24 cellular contexts compared by ENCODE assay signal in genomic region chrX:121569609-121570008, GRCh38.
DNase-seq lines count a peak whose midpoint lies in the region; ATAC-seq, FAIRE-seq and TF ChIP-seq lines count a peak whose summit lies in the region.
"Had no signal": no experiment of that assay in that cellular context is flagged by ENCODE, and none has a peak within 500 bp of the region (broad histone marks: within the 10 kb centered on the region; RNA-seq: fewer than 3 reads in every experiment).

No MANE protein-coding gene starts in this region.

- no peak overlapping the region for H3K4me3 ChIP-seq in astrocyte (ENCODE audit: insufficient read depth, low read depth, low read length)
- H3K4me3 ChIP-seq: GM23248, hepatocyte had no signal

- no peaks in the 10 kb centered on the region for H3K36me3 ChIP-seq in astrocyte (ENCODE audit: insufficient read depth, low read length)

- ATAC-seq in GM18861 (IDR thresholded peaks at IDR 0.05; ENCODE audit: unreplicated experiment), result peak; percentile 72
- peak; percentile 79 for ATAC-seq in GM21619 (IDR thresholded peaks at IDR 0.05; ENCODE audit: unreplicated experiment)
- peak; percentile 74 for ATAC-seq in HG03095 (IDR thresholded peaks at IDR 0.05; ENCODE audit: unreplicated experiment)
- ATAC-seq: naive thymus-derived CD4-positive, alpha-beta T cell; stimulated activated effector memory CD8-positive, alpha-beta T cell treated with anti-CD3 and anti-CD28 coated beads, Interleukin-12 subunit alpha, Interleukin-12 subunit beta, amount 100 ng/mL, for 72 hours had no signal

- no peaks in the 10 kb centered on the region for H3K27me3 ChIP-seq in astrocyte (ENCODE audit: insufficient read depth, low read length)
- H3K27me3 ChIP-seq: hepatocyte had no signal

- no peaks in the 10 kb centered on the region for H3K4me1 ChIP-seq in astrocyte (ENCODE audit: insufficient read depth, low read length)

- H3K36me3 Mint-ChIP-seq in astrocyte (ENCODE audit: low read depth, unreplicated experiment), result no peaks in the 10 kb centered on the region
- H3K36me3 Mint-ChIP-seq: naive thymus-derived CD4-positive, alpha-beta T cell; stimulated activated effector memory CD8-positive, alpha-beta T cell treated with anti-CD3 and anti-CD28 coated beads, Interleukin-12 subunit alpha, Interleukin-12 subunit beta, amount 100 ng/mL, for 72 hours had no signal

- H3K9me3 ChIP-seq in astrocyte (ENCODE audit: insufficient read depth, low read depth, low read length), result no peaks in the 10 kb centered on the region

- H3K4me3 Mint-ChIP-seq in astrocyte (ENCODE audit: unreplicated experiment), result no peak overlapping the region
- H3K4me3 Mint-ChIP-seq: B cell; naive thymus-derived CD4-positive, alpha-beta T cell; stimulated activated effector memory CD8-positive, alpha-beta T cell treated with anti-CD3 and anti-CD28 coated beads, Interleukin-12 subunit alpha, Interleukin-12 subunit beta, amount 100 ng/mL, for 72 hours had no signal

- H3K27ac ChIP-seq in astrocyte (ENCODE audit: low read depth, low read length) (no peak overlapping the region), caudate nucleus (ENCODE audit: low read depth, low read length) (no peak overlapping the region)
- H3K27ac ChIP-seq: GM23248, hepatocyte, HL-60 had no signal

- peak; percentile 73 for FAIRE-seq in astrocyte (lab: Jason Lieb, UNC)
- FAIRE-seq: urothelium cell line had no signal

- H3K27me3 Mint-ChIP-seq in astrocyte (ENCODE audit: low read depth, unreplicated experiment), result no peaks in the 10 kb centered on the region
- H3K27me3 Mint-ChIP-seq: B cell had no signal

- H3K9me3 Mint-ChIP-seq in astrocyte (ENCODE audit: unreplicated experiment), result peaks cover 1% of the 10 kb centered on the region

- H3K79me2 ChIP-seq in astrocyte (ENCODE audit: insufficient read depth, low read length), result no peaks in the 10 kb centered on the region
- H3K79me2 ChIP-seq: hepatocyte had no signal

- H3K27ac Mint-ChIP-seq in astrocyte (ENCODE audit: unreplicated experiment), result no peak overlapping the region
- H3K27ac Mint-ChIP-seq: B cell; naive thymus-derived CD4-positive, alpha-beta T cell; stimulated activated effector memory CD8-positive, alpha-beta T cell treated with anti-CD3 and anti-CD28 coated beads, Interleukin-12 subunit alpha, Interleukin-12 subunit beta, amount 100 ng/mL, for 72 hours had no signal

- DNase-seq in astrocyte (ENCODE audit: low read depth) (no peak), COLO829 (ENCODE audit: low spot score) (no peak), medulla oblongata (ENCODE audit: extremely low spot score) (no peak), caudate nucleus (lab: John Stamatoyannopoulos, UW) (no peak), C1 segment of cervical spinal cord (lab: John Stamatoyannopoulos, UW) (no peak)
- DNase-seq: activated CD4-positive, alpha-beta T cell treated with anti-CD3 and anti-CD28 coated beads for 48 hours; activated T-cell treated with anti-CD3 and anti-CD28 coated beads, Interleukin-2, amount 50 U/mL, for 48 hours; DMS79 treated with DMSO at 0.1 percent for 48 hours; erythroblast; GM23248; naive thymus-derived CD4-positive, alpha-beta T cell; NCI-H187; NCI-H748 treated with DMSO at 0.1 percent for 48 hours; retina; stimulated activated CD4-positive, alpha-beta T cell treated with anti-CD3 and anti-CD28 coated beads, Interleukin-4, amount 100 ng/mL, for 1 hour; T-helper 2 cell had no signal

- H3K4me2 ChIP-seq in astrocyte (ENCODE audit: low read length), result no peak overlapping the region
- H3K4me2 ChIP-seq: hepatocyte had no signal

- H2AFZ ChIP-seq in astrocyte (ENCODE audit: low read depth, low read length), result no peak overlapping the region
- H2AFZ ChIP-seq: GM23248, hepatocyte had no signal

- TF ChIP-seq CTCF in astrocyte (IDR thresholded peaks at IDR 0.05; ENCODE audit: insufficient read depth, low read depth, low read length), result no peak

- H4K20me1 ChIP-seq in astrocyte (ENCODE audit: insufficient read depth, low read length), result no peaks in the 10 kb centered on the region

- no peak overlapping the region for H3K9ac ChIP-seq in astrocyte (ENCODE audit: low read length)
- H3K9ac ChIP-seq: GM23248 had no signal

- H3K4me1 Mint-ChIP-seq in astrocyte (ENCODE audit: low read depth, unreplicated experiment), result no peaks in the 10 kb centered on the region
- H3K4me1 Mint-ChIP-seq: B cell; naive thymus-derived CD4-positive, alpha-beta T cell; stimulated activated effector memory CD8-positive, alpha-beta T cell treated with anti-CD3 and anti-CD28 coated beads, Interleukin-12 subunit alpha, Interleukin-12 subunit beta, amount 100 ng/mL, for 72 hours had no signal
